32 cellular contexts compared by ENCODE assay signal in the genomic region with DNA sequence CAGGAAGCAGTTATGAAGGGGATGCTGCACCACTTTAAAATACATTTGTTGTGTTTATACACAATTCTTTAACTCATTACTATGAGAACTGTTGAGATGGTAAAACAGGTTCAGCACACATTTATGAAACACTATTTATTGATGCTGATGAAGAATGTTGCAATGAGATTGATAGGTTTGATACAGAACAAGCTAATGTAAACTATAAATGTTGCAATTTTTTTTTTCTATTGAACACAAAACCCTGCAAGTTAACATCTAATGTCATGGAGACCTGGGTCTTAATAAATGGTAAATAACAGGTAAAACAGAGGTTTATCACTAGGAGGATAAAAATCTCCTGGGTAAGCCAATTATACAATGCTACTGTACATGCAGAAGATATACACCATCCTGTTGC.
"Had no signal": no experiment of that assay in that cellular context is flagged by ENCODE, and none has a peak within 500 bp of the region (broad histone marks: within the 10 kb centered on the region; RNA-seq: fewer than 3 reads in every experiment).

No MANE protein-coding gene starts in this region.

- H3K36me3 ChIP-seq: adrenal gland, ascending aorta, brain microvascular endothelial cell, breast epithelium, cardiac muscle cell had no signal

- DNase-seq: activated effector memory CD4-positive, alpha-beta T cell treated with anti-CD3 and anti-CD28 coated beads, Interleukin-2, amount 50 U/mL, for 16 hours; activated effector memory CD4-positive, alpha-beta T cell treated with Interleukin-2 at 50 U/mL for 16 hours; activated gamma-delta T cell; activated gamma-delta T cell treated with Interleukin-2 at 50 U/mL for 16 hours; activated naive CD4-positive, alpha-beta T cell; activated naive CD4-positive, alpha-beta T cell treated with anti-CD3 and anti-CD28 coated beads for 36 hours; activated naive CD4-positive, alpha-beta T cell treated with anti-CD3 and anti-CD28 coated beads, Interleukin-2, amount 10 ng/mL, durations not matched to agents 7 days and 5 days; activated naive CD4-positive, alpha-beta T cell treated with anti-CD3 and anti-CD28 coated beads, Interleukin-2, amount 50 U/mL, for 16 hours; activated naive CD4-positive, alpha-beta T cell treated with Interleukin-2 at 50 U/mL for 16 hours; activated naive CD8-positive, alpha-beta T cell treated with anti-CD3 and anti-CD28 coated beads for 36 hours; activated naive CD8-positive, alpha-beta T cell treated with anti-CD3 and anti-CD28 coated beads, Interleukin-2, amount 10 ng/mL, durations not matched to agents 7 days and 5 days; activated naive CD8-positive, alpha-beta T cell treated with anti-CD3 and anti-CD28 coated beads, Interleukin-2, amount 50 U/mL, for 24 hours; activated T-cell treated with anti-CD3 and anti-CD28 coated beads, Interleukin-2, amount 50 U/mL, for 24 hours; activated T-cell treated with anti-CD3 and anti-CD28 coated beads, Interleukin-2, amount 50 U/mL, for 4 hours; activated T-cell treated with anti-CD3 and anti-CD28 coated beads, Interleukin-2, amount 50 U/mL, for 48 hours; activated T-cell treated with anti-CD3 and anti-CD28 coated beads, Interleukin-2, amount 50 U/mL, for 72 hours; adrenal gland; amniotic stem cell; amygdala; anterior cingulate cortex; aorta; body of pancreas; brain microvascular endothelial cell; caudate nucleus; central memory CD4-positive, alpha-beta T cell; cerebellar nuclear complex had no signal

- H3K27me3 ChIP-seq: adrenal gland, ascending aorta, body of pancreas, brain microvascular endothelial cell, breast epithelium, cardiac muscle cell had no signal

- H3K4me1 ChIP-seq: adrenal gland, ascending aorta, body of pancreas, breast epithelium had no signal

- H3K27ac ChIP-seq: adrenal gland, ascending aorta, body of pancreas, brain microvascular endothelial cell, breast epithelium, cardiac muscle cell had no signal

- ATAC-seq: activated naive CD4-positive, alpha-beta T cell treated with anti-CD3 and anti-CD28 coated beads, Interleukin-2, amount 50 U/mL, for 72 hours; activated naive CD8-positive, alpha-beta T cell treated with anti-CD3 and anti-CD28 coated beads, Interleukin-2, amount 50 U/mL, for 24 hours; activated T-cell treated with anti-CD3 and anti-CD28 coated beads, Interleukin-2, amount 50 U/mL, for 4 hours; activated T-cell treated with anti-CD3 and anti-CD28 coated beads, Interleukin-2, amount 50 U/mL, for 72 hours; activated T-helper 17 cell treated with anti-CD3 and anti-CD28 coated beads, Interleukin-2, amount 50 U/mL, for 72 hours; body of pancreas had no signal

- H3K9me3 ChIP-seq: adrenal gland, ascending aorta, body of pancreas had no signal

- FAIRE-seq: astrocyte had no signal

- H3K4me3 ChIP-seq: adrenal gland, ascending aorta, body of pancreas, breast epithelium, cardiac muscle cell had no signal
